ENCODE assay signal across 8 cellular contexts in genomic region chr5:82277987-82278710, GRCh38. TPM values are rescaled to one million over a fixed set of nuclear protein-coding genes. Genes with fewer than 3 reads are reported as not detected.
DNase-seq lines count a peak whose midpoint lies in the region; ATAC-seq and TF ChIP-seq lines count a peak whose summit lies in the region.

Gene RPS23 (minus strand): TSS chr5:82278354. CDS start chr5:82278323, 31 bp downstream.

- WGBS in liver, result under 1% methylated on average over 60 of the region's 60 CpGs

- DNase-seq in NCI-H69 (lab: John Stamatoyannopoulos, UW) (peak; percentile 97), dermis microvascular lymphatic vessel endothelial cell (ENCODE audit: low read depth in 2 of 2) (peak; percentile 87 to 92)
- DNase-seq in activated CD4-positive, alpha-beta T cell treated with anti-CD3 and anti-CD28 coated beads, Interleukin-2, amount 50 U/mL, for 24 hours (ENCODE audit: low read depth in 1 of 2, low spot score in 1 of 2), result peak; percentile 84 to 89
- DNase-seq in stimulated activated CD4-positive, alpha-beta T cell treated with anti-CD3 and anti-CD28 coated beads, Interleukin-4, amount 100 ng/mL, for 24 hours, result peak; percentile 92

- peak; percentile 92 for ATAC-seq in GM19328 (IDR thresholded peaks at IDR 0.05; ENCODE audit: unreplicated experiment)
- ATAC-seq in HG03520 (IDR thresholded peaks at IDR 0.05; ENCODE audit: unreplicated experiment), result peak; percentile 94

- peak within 1 kb of the TSS; percentile 72 to 97 (median 90) for H3K4me3 ChIP-seq in BLaER1 treated with 17β-estradiol and CSF1 and Interleukin-3, amounts not matched to agents 10 nM and 100 nM
- peak within 1 kb of the TSS; percentile 91 to 100 (median 92) for H3K4me3 ChIP-seq in liver (ENCODE audit: low read depth in 1 of 3, low read length in 3 of 3)

- TF ChIP-seq CTCF in liver (IDR thresholded peaks at IDR 0.05; ENCODE audit: low read depth, low read length, missing input control), result no peak

- H4K20me1 ChIP-seq in BLaER1 treated with 17β-estradiol and CSF1 and Interleukin-3, amounts not matched to agents 10 nM and 100 nM, result peaks cover 0 to 32% (median 18%) of the 10 kb centered on the region in 11 experiments; a peak in 15 of 22 replicates

- peak within 1 kb of the TSS; percentile 92 to 100 (median 97) for H3K27ac ChIP-seq in BLaER1 treated with 17β-estradiol and CSF1 and Interleukin-3, amounts not matched to agents 10 nM and 100 nM
- H3K27ac ChIP-seq in liver (ENCODE audit: low read depth in 1 of 2, low read length in 2 of 2), result peak within 1 kb of the TSS; percentile 86 to 93

- peaks cover 32 to 43% (median 39%) of the 10 kb centered on the region in 11 experiments for H3K36me3 ChIP-seq in BLaER1 treated with 17β-estradiol and CSF1 and Interleukin-3, amounts not matched to agents 10 nM and 100 nM
- H3K36me3 ChIP-seq in liver (ENCODE audit: control insufficient read depth in 4 of 4, insufficient read depth in 3 of 4, low read depth in 1 of 4, low read length in 3 of 4), result peaks cover 9 to 23% (median 21%) of the 10 kb centered on the region in 4 donors

- H3K4me1 ChIP-seq in BLaER1 treated with 17β-estradiol and CSF1 and Interleukin-3, amounts not matched to agents 10 nM and 100 nM, result peaks cover 21 to 53% (median 40%) of the 10 kb centered on the region in 10 experiments
- H3K4me1 ChIP-seq in liver (ENCODE audit: control insufficient read depth in 4 of 4, insufficient read depth in 4 of 4, low read length in 3 of 4), result peaks cover 5 to 25% (median 15%) of the 10 kb centered on the region in 4 donors

- TF ChIP-seq RAD21 in liver (IDR thresholded peaks at IDR 0.05), result peak in 1 of 2 donors; percentile 20

- peak within 1 kb of the TSS; percentile 94 to 100 (median 98) for H3K9ac ChIP-seq in BLaER1 treated with 17β-estradiol and CSF1 and Interleukin-3, amounts not matched to agents 10 nM and 100 nM
- peak within 1 kb of the TSS; percentile 99 for H3K9ac ChIP-seq in liver (ENCODE audit: low read depth in 1 of 2, low read length in 2 of 2)

- H3K27me3 ChIP-seq in BLaER1 treated with 17β-estradiol and CSF1 and Interleukin-3, amounts not matched to agents 10 nM and 100 nM, result no peaks in the 10 kb centered on the region
- H3K27me3 ChIP-seq in liver (ENCODE audit: control insufficient read depth in 4 of 4, insufficient read depth in 4 of 4, low read length in 3 of 4), result no peaks in the 10 kb centered on the region

- no peaks in the 10 kb centered on the region for H3K9me3 ChIP-seq in BLaER1 treated with 17β-estradiol and CSF1 and Interleukin-3, amounts not matched to agents 10 nM and 100 nM (replicated peaks in 1 of 11)
- no peaks in the 10 kb centered on the region for H3K9me3 ChIP-seq in liver (ENCODE audit: control insufficient read depth in 4 of 4, low read length in 3 of 4)

- peak within 1 kb of the TSS; percentile 90 to 97 (median 94) for H3K4me2 ChIP-seq in BLaER1 treated with 17β-estradiol and CSF1 and Interleukin-3, amounts not matched to agents 10 nM and 100 nM

TF ChIP-seq in liver, 16 proteins besides CTCF, POLR2A, EP300 and RAD21:
- TF ChIP-seq EGR1 (IDR thresholded peaks at IDR 0.05; ENCODE audit: low read depth in 2 of 2) (no peak), MAX (IDR thresholded peaks at IDR 0.05) (peak; percentile 12), FOXA1 (IDR thresholded peaks at IDR 0.05) (peak; percentile 9), YY1 (IDR thresholded peaks at IDR 0.05) (peak; percentile 74), RXRA (IDR thresholded peaks at IDR 0.05) (peak; percentile 8 to 12), ZBTB33 (IDR thresholded peaks at IDR 0.05) (no peak), SP1 (IDR thresholded peaks at IDR 0.05) (peak; percentile 58), HNF4A (conservative IDR thresholded peaks at IDR 0.05) (peak in 1 of 2 donors; percentile 22), TAF1 (conservative IDR thresholded peaks at IDR 0.05) (peak; percentile 92), FOXA2 (IDR thresholded peaks at IDR 0.05) (no peak), HNF4G (IDR thresholded peaks at IDR 0.05) (no peak), JUND (IDR thresholded peaks at IDR 0.05) (no peak), NR2F2 (IDR thresholded peaks at IDR 0.05) (no peak), GABPA (IDR thresholded peaks at IDR 0.05 in 1 of 2, conservative IDR thresholded peaks at IDR 0.05 in 1 of 2) (peak in 1 of 2 donors; percentile 66)
- TF ChIP-seq, protein P1, sequence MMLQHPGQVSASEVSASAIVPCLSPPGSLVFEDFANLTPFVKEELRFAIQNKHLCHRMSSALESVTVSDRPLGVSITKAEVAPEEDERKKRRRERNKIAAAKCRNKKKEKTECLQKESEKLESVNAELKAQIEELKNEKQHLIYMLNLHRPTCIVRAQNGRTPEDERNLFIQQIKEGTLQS (IDR thresholded peaks at IDR 0.05), result no peak
- TF ChIP-seq, protein P2, sequence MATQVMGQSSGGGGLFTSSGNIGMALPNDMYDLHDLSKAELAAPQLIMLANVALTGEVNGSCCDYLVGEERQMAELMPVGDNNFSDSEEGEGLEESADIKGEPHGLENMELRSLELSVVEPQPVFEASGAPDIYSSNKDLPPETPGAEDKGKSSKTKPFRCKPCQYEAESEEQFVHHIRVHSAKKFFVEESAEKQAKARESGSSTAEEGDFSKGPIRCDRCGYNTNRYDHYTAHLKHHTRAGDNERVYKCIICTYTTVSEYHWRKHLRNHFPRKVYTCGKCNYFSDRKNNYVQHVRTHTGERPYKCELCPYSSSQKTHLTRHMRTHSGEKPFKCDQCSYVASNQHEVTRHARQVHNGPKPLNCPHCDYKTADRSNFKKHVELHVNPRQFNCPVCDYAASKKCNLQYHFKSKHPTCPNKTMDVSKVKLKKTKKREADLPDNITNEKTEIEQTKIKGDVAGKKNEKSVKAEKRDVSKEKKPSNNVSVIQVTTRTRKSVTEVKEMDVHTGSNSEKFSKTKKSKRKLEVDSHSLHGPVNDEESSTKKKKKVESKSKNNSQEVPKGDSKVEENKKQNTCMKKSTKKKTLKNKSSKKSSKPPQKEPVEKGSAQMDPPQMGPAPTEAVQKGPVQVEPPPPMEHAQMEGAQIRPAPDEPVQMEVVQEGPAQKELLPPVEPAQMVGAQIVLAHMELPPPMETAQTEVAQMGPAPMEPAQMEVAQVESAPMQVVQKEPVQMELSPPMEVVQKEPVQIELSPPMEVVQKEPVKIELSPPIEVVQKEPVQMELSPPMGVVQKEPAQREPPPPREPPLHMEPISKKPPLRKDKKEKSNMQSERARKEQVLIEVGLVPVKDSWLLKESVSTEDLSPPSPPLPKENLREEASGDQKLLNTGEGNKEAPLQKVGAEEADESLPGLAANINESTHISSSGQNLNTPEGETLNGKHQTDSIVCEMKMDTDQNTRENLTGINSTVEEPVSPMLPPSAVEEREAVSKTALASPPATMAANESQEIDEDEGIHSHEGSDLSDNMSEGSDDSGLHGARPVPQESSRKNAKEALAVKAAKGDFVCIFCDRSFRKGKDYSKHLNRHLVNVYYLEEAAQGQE (IDR thresholded peaks at IDR 0.05), result peak; percentile 88

RNA-seq across cellular contexts. Expression of gene RPS23, which starts in this region (rescaled TPM):
- 3,145 and 3,199 TPM in 2 replicates for total RNA-seq in dermis microvascular lymphatic vessel endothelial cell
- total RNA-seq in liver, result 1,000 to 10,000 TPM in 1 of 2 donors, 100 to 1,000 TPM in 1; 494 to 1,610 TPM
- polyA plus RNA-seq in liver, result 100 to 1,000 TPM; 447 to 741 TPM

Comparison
In these comparisons a context has a peak if more than half of its experiments do, and no peak if none do; other contexts are left out.
1. Peak in every context shown above with its lines: DNase-seq, ATAC-seq, H3K4me3 ChIP-seq and H3K27ac ChIP-seq.